ENCODE assay signal across 1 cellular context in genomic region chr10:92405006-92405924, GRCh38.
TF ChIP-seq lines count a peak whose summit lies in the region.

No MANE protein-coding gene starts in this region.

TF ChIP-seq in GM23338, 12 proteins besides CTCF, POLR2A, EP300 and RAD21 (continued from another document):
- TF ChIP-seq ETS1 (IDR thresholded peaks at IDR 0.05): no peak
- TF ChIP-seq ZNF114 (CRISPR knock-in tag; IDR thresholded peaks at IDR 0.05): no peak
- no peak for TF ChIP-seq ZNF331 (CRISPR knock-in tag; IDR thresholded peaks at IDR 0.05; ENCODE audit: low read depth)
- no peak for TF ChIP-seq ZNF462 (CRISPR knock-in tag; IDR thresholded peaks at IDR 0.05)
- TF ChIP-seq STAT1 (IDR thresholded peaks at IDR 0.05; ENCODE audit: unreplicated experiment): no peak
